In the genomic region with DNA sequence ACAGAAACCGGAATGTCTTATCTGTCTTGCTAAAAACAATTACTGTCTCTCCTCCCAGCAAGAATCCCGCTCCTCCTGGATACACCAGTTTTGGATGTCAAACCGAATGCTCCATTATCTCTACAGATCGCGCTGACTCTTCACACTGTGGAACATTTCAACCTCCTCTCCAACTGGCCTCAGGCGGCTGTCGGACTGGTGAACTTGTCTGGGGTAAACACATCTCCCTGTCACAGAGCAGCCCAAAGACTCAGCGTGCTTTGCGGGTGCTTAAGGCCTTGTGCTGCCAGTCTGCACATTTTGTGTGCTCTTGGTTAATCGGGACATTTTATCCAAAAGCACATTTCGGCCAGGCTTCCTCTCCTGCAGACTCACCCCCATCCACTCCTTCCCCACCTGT, we compare ENCODE assay signal across 1 cellular context.
TF ChIP-seq lines count a peak whose summit lies in the region.

No MANE protein-coding gene starts in this region.

TF ChIP-seq in WTC11, 78 proteins besides CTCF, POLR2A, EP300 and RAD21 (continued from another document):
- TF ChIP-seq ZNF219 (CRISPR knock-in tag; IDR thresholded peaks at IDR 0.05; ENCODE audit: borderline replicate concordance), result no peak
- no peak for TF ChIP-seq SMAD3 (CRISPR knock-in tag; IDR thresholded peaks at IDR 0.05; ENCODE audit: borderline replicate concordance)
- TF ChIP-seq TEAD1 (CRISPR knock-in tag; IDR thresholded peaks at IDR 0.05), result no peak
- TF ChIP-seq SMAD4 (CRISPR knock-in tag; IDR thresholded peaks at IDR 0.05), result no peak
- no peak for TF ChIP-seq MAX (CRISPR knock-in tag; IDR thresholded peaks at IDR 0.05)
- TF ChIP-seq CDX4 (CRISPR knock-in tag; IDR thresholded peaks at IDR 0.05; ENCODE audit: borderline replicate concordance), result no peak
- TF ChIP-seq ESRRA (CRISPR knock-in tag; IDR thresholded peaks at IDR 0.05; ENCODE audit: borderline replicate concordance), result no peak
- TF ChIP-seq ETV6 (CRISPR knock-in tag; IDR thresholded peaks at IDR 0.05), result no peak
- TF ChIP-seq ZNF396 (CRISPR knock-in tag; IDR thresholded peaks at IDR 0.05; ENCODE audit: borderline replicate concordance), result no peak
- TF ChIP-seq, protein P1, sequence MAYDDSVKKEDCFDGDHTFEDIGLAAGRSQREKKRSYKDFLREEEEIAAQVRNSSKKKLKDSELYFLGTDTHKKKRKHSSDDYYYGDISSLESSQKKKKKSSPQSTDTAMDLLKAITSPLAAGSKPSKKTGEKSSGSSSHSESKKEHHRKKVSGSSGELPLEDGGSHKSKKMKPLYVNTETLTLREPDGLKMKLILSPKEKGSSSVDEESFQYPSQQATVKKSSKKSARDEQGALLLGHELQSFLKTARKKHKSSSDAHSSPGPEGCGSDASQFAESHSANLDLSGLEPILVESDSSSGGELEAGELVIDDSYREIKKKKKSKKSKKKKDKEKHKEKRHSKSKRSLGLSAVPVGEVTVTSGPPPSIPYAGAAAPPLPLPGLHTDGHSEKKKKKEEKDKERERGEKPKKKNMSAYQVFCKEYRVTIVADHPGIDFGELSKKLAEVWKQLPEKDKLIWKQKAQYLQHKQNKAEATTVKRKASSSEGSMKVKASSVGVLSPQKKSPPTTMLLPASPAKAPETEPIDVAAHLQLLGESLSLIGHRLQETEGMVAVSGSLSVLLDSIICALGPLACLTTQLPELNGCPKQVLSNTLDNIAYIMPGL (CRISPR knock-in tag; IDR thresholded peaks at IDR 0.05), result no peak
- no peak for TF ChIP-seq RORB (CRISPR knock-in tag; IDR thresholded peaks at IDR 0.05)
- no peak for TF ChIP-seq NFYB (CRISPR knock-in tag; conservative IDR thresholded peaks at IDR 0.05; ENCODE audit: low read depth)
- TF ChIP-seq GTF2I (CRISPR knock-in tag; conservative IDR thresholded peaks at IDR 0.05), result no peak
- TF ChIP-seq ATF1 (CRISPR knock-in tag; IDR thresholded peaks at IDR 0.05), result no peak
- TF ChIP-seq FOXK1 (CRISPR knock-in tag; IDR thresholded peaks at IDR 0.05), result no peak
